In the genomic region with DNA sequence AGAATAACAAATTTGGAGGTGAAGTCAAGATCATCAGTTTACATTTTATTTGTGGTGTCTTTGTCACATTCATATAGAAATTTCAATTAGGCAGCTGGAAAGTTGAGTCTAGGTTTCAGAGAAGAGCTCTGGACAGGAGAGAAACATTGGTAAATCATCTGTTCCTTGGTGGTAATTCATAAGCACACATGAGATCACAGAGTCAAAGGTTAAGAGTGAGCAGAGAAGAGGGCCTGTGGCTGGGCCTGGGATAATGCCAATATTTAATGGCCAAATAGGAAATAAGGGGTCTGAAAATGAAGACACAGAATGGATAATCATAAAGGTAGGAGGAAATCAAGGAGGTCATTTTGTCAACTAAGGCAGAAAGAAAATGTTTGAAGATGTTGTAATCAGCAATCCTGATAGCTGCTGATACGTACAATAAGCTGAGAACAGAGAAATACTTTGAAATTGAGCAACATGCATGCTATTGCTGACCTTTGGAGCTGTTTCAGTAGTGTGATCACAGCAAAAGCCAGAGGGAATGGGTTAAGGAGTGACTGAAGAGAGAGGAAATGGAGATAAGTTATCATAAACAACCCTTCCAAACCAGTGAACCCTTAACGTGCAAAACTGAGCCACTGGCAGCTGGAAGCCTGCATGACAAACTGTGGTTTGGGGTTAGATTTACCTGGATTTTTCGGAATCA, we compare ENCODE assay signal across 20 cellular contexts.
DNase-seq lines count a peak whose midpoint lies in the region; ATAC-seq, FAIRE-seq and TF ChIP-seq lines count a peak whose summit lies in the region.
"Had no signal": no experiment of that assay in that cellular context is flagged by ENCODE, and none has a peak within 500 bp of the region (broad histone marks: within the 10 kb centered on the region; RNA-seq: fewer than 3 reads in every experiment).

No MANE protein-coding gene starts in this region.

- peak; percentile 18 for FAIRE-seq in A549 (lab: Jason Lieb, UNC)
- FAIRE-seq: GM12878 had no signal

- CTCF ChIA-PET in A549 (lab: Yijun Ruan, JAX): no interaction called here
- CTCF ChIA-PET in activated CD8-positive, alpha-beta memory T cell treated with anti-CD3 and anti-CD28 coated beads, Interleukin-2, amount 10 ng/mL, durations not matched to agents 7 days and 5 days (lab: Charles Lee): no interaction called here
- CTCF ChIA-PET in activated CD4-positive, alpha-beta memory T cell treated with anti-CD3 and anti-CD28 coated beads, Interleukin-2, amount 10 ng/mL, durations not matched to agents 7 days and 5 days (lab: Charles Lee): no interaction called here

- no peak overlapping the region for H3K27ac Mint-ChIP-seq in activated CD8-positive, alpha-beta memory T cell treated with anti-CD3 and anti-CD28 coated beads, Interleukin-2, amount 10 ng/mL, durations not matched to agents 7 days and 5 days
- H3K27ac Mint-ChIP-seq in activated CD4-positive, alpha-beta memory T cell treated with anti-CD3 and anti-CD28 coated beads, Interleukin-2, amount 10 ng/mL, durations not matched to agents 7 days and 5 days: no peak overlapping the region

- no peaks in the 10 kb centered on the region for H3K9me3 Mint-ChIP-seq in activated CD8-positive, alpha-beta memory T cell treated with anti-CD3 and anti-CD28 coated beads, Interleukin-2, amount 10 ng/mL, durations not matched to agents 7 days and 5 days (ENCODE audit: low read depth)
- no peaks in the 10 kb centered on the region for H3K9me3 Mint-ChIP-seq in activated CD4-positive, alpha-beta memory T cell treated with anti-CD3 and anti-CD28 coated beads, Interleukin-2, amount 10 ng/mL, durations not matched to agents 7 days and 5 days

- no peak for TF ChIP-seq RAD21 in A549 (conservative IDR thresholded peaks at IDR 0.05 in 1 of 2, IDR thresholded peaks at IDR 0.05 in 1 of 2)

- intact Hi-C loops in mucosa of descending colon (cut with DNase I, micrococcal nuclease): no loop called here

- ATAC-seq in A549: no peak
- ATAC-seq in mucosa of descending colon: peak; percentile 94
- no peak for ATAC-seq in activated CD8-positive, alpha-beta memory T cell treated with anti-CD3 and anti-CD28 coated beads, Interleukin-2, amount 10 ng/mL, durations not matched to agents 7 days and 5 days
- ATAC-seq: GM12878 had no signal

- H3K4me1 Mint-ChIP-seq in activated CD8-positive, alpha-beta memory T cell treated with anti-CD3 and anti-CD28 coated beads, Interleukin-2, amount 10 ng/mL, durations not matched to agents 7 days and 5 days: no peaks in the 10 kb centered on the region
- H3K4me1 Mint-ChIP-seq in activated CD4-positive, alpha-beta memory T cell treated with anti-CD3 and anti-CD28 coated beads, Interleukin-2, amount 10 ng/mL, durations not matched to agents 7 days and 5 days: no peaks in the 10 kb centered on the region

- H3K36me3 ChIP-seq in mucosa of descending colon (ENCODE audit: low read depth): no peaks in the 10 kb centered on the region
- H3K36me3 ChIP-seq: BLaER1 treated with 17β-estradiol and CSF1 and Interleukin-3, amounts not matched to agents 10 nM and 100 nM had no signal

- POLR2A ChIA-PET in A549 (lab: Yijun Ruan, JAX): no interaction called here
- POLR2A ChIA-PET in activated CD4-positive, alpha-beta memory T cell treated with anti-CD3 and anti-CD28 coated beads, Interleukin-2, amount 10 ng/mL, durations not matched to agents 7 days and 5 days (lab: Charles Lee): no interaction called here

- H3K4me2 ChIP-seq in A549: no peak overlapping the region
- H3K4me2 ChIP-seq: BLaER1 treated with 17β-estradiol and CSF1 and Interleukin-3, amounts not matched to agents 10 nM and 100 nM; PC-9 had no signal

- no peak overlapping the region for H3K4me3 Mint-ChIP-seq in activated CD8-positive, alpha-beta memory T cell treated with anti-CD3 and anti-CD28 coated beads, Interleukin-2, amount 10 ng/mL, durations not matched to agents 7 days and 5 days
- no peak overlapping the region for H3K4me3 Mint-ChIP-seq in activated CD4-positive, alpha-beta memory T cell treated with anti-CD3 and anti-CD28 coated beads, Interleukin-2, amount 10 ng/mL, durations not matched to agents 7 days and 5 days

- no peaks in the 10 kb centered on the region for H3K36me3 Mint-ChIP-seq in activated CD8-positive, alpha-beta memory T cell treated with anti-CD3 and anti-CD28 coated beads, Interleukin-2, amount 10 ng/mL, durations not matched to agents 7 days and 5 days
- H3K36me3 Mint-ChIP-seq in activated CD4-positive, alpha-beta memory T cell treated with anti-CD3 and anti-CD28 coated beads, Interleukin-2, amount 10 ng/mL, durations not matched to agents 7 days and 5 days (ENCODE audit: low read depth): no peaks in the 10 kb centered on the region

- no peak for TF ChIP-seq EP300 in A549 (IDR thresholded peaks at IDR 0.05)

- WGBS in A549 (ENCODE audit: missing lambda C conversion rate): 3% methylated on average over 3 of the region's 3 CpGs

- DNase-seq in A549 (ENCODE audit: low read depth in 1 of 2, low spot score in 1 of 2): no peak
- peak; percentile 0 for DNase-seq in amniotic epithelial cell (ENCODE audit: low read depth)
- peak; percentile 1 for DNase-seq in iris pigment epithelial cell (ENCODE audit: low read depth)
- DNase-seq in mucosa of descending colon: peak in 1 of 3 donors; percentile 18
- DNase-seq in epidermal melanocyte (ENCODE audit: insufficient read length, low spot score): no peak
- no peak for DNase-seq in activated CD8-positive, alpha-beta memory T cell treated with anti-CD3 and anti-CD28 coated beads, Interleukin-2, amount 10 ng/mL, durations not matched to agents 7 days and 5 days
- DNase-seq in activated CD4-positive, alpha-beta memory T cell treated with anti-CD3 and anti-CD28 coated beads, Interleukin-2, amount 10 ng/mL, durations not matched to agents 7 days and 5 days: no peak
- DNase-seq in GOT3 (lab: John Stamatoyannopoulos, UW): no peak
- DNase-seq: DMS 273 treated with DMSO at 0.1 percent for 48 hours, GDM1, GM23248, KBM-7, NCI-H1048, NCI-H146, NCI-H2081, NCI-H510A treated with DMSO at 0.1 percent for 48 hours, NCI-H82, PC-9 had no signal

- no peaks in the 10 kb centered on the region for H3K9me3 ChIP-seq in A549
- peaks cover under 1% of the 10 kb centered on the region for H3K9me3 ChIP-seq in mucosa of descending colon
- H3K9me3 ChIP-seq: BLaER1 treated with 17β-estradiol and CSF1 and Interleukin-3, amounts not matched to agents 10 nM and 100 nM had no signal

- no peaks in the 10 kb centered on the region for H3K4me1 ChIP-seq in A549
- H3K4me1 ChIP-seq in mucosa of descending colon (ENCODE audit: low read depth): no peaks in the 10 kb centered on the region
- H3K4me1 ChIP-seq: BLaER1 treated with 17β-estradiol and CSF1 and Interleukin-3, amounts not matched to agents 10 nM and 100 nM had no signal

- no peak overlapping the region for H3K27ac ChIP-seq in A549
- H3K27ac ChIP-seq: BLaER1 treated with 17β-estradiol and CSF1 and Interleukin-3, amounts not matched to agents 10 nM and 100 nM; GM23248; PC-9 had no signal

- H3K4me3 ChIP-seq in A549 (no peak overlapping the region), mucosa of descending colon (no peak overlapping the region)
- H3K4me3 ChIP-seq: BLaER1 treated with 17β-estradiol and CSF1 and Interleukin-3, amounts not matched to agents 10 nM and 100 nM; GM12878; GM23248; PC-9 had no signal

- no peaks in the 10 kb centered on the region for H3K27me3 Mint-ChIP-seq in activated CD8-positive, alpha-beta memory T cell treated with anti-CD3 and anti-CD28 coated beads, Interleukin-2, amount 10 ng/mL, durations not matched to agents 7 days and 5 days
- H3K27me3 Mint-ChIP-seq in activated CD4-positive, alpha-beta memory T cell treated with anti-CD3 and anti-CD28 coated beads, Interleukin-2, amount 10 ng/mL, durations not matched to agents 7 days and 5 days: no peaks in the 10 kb centered on the region

- no peak for TF ChIP-seq POLR2A in A549 (IDR thresholded peaks at IDR 0.05; ENCODE audit: low read length)

- no peak for TF ChIP-seq CTCF in A549 (IDR thresholded peaks at IDR 0.05)
- TF ChIP-seq CTCF in mucosa of descending colon (IDR thresholded peaks at IDR 0.05): no peak

TF ChIP-seq in A549, 52 proteins besides CTCF, POLR2A, EP300 and RAD21:
- TF ChIP-seq HOXA7 (CRISPR knock-in tag; IDR thresholded peaks at IDR 0.05): no peak
- no peak for TF ChIP-seq RCOR1 (IDR thresholded peaks at IDR 0.05; ENCODE audit: low read depth, low read length)
- TF ChIP-seq RFX5 (IDR thresholded peaks at IDR 0.05): no peak
- TF ChIP-seq POLR2AphosphoS2 (conservative IDR thresholded peaks at IDR 0.05; ENCODE audit: low read length): no peak
- TF ChIP-seq MAZ (IDR thresholded peaks at IDR 0.05; ENCODE audit: borderline replicate concordance, low read depth, low read length): no peak
- TF ChIP-seq ZC3H11A (IDR thresholded peaks at IDR 0.05): no peak
- TF ChIP-seq, protein P1, sequence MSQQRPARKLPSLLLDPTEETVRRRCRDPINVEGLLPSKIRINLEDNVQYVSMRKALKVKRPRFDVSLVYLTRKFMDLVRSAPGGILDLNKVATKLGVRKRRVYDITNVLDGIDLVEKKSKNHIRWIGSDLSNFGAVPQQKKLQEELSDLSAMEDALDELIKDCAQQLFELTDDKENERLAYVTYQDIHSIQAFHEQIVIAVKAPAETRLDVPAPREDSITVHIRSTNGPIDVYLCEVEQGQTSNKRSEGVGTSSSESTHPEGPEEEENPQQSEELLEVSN (IDR thresholded peaks at IDR 0.05; ENCODE audit: borderline replicate concordance, low read depth): no peak
- TF ChIP-seq KDM5A (IDR thresholded peaks at IDR 0.05): no peak
- no peak for TF ChIP-seq JUN (IDR thresholded peaks at IDR 0.05)

Comparison
In these comparisons a context has a peak if more than half of its experiments do, and no peak if none do; other contexts are left out.
1. DNase-seq: peak in amniotic epithelial cell (single experiment) and iris pigment epithelial cell (single experiment); none in A549 (0 of 2), epidermal melanocyte (single experiment), activated CD8-positive, alpha-beta memory T cell treated with anti-CD3 and anti-CD28 coated beads, Interleukin-2, amount 10 ng/mL, durations not matched to agents 7 days and 5 days (single experiment), activated CD4-positive, alpha-beta memory T cell treated with anti-CD3 and anti-CD28 coated beads, Interleukin-2, amount 10 ng/mL, durations not matched to agents 7 days and 5 days (single experiment) and GOT3 (single experiment).